In genomic region chr1:32917521-32917920, GRCh38 we compare ENCODE assay signal across 1 cellular context.
A peak's percentile ranks its signal among the peaks of the same experiment; 100 is the strongest.
TF ChIP-seq lines count a peak whose summit lies in the region.

No MANE protein-coding gene starts in this region.

TF ChIP-seq in K562, 482 proteins besides CTCF, POLR2A, EP300 and RAD21:
- TF ChIP-seq ELF4 (CRISPR knock-in tag; IDR thresholded peaks at IDR 0.05) (no peak), ZNF121 (CRISPR knock-in tag; conservative IDR thresholded peaks at IDR 0.05) (peak; percentile 42; the same call in 1 of the 2 replicates), ARNT (IDR thresholded peaks at IDR 0.05) (no peak)
